In genomic region chr10:71725998-71726672, GRCh38 we compare ENCODE assay signal across 9 cellular contexts. TPM values are rescaled to one million over a fixed set of nuclear protein-coding genes. Genes with fewer than 3 reads are reported as not detected.
DNase-seq lines count a peak whose midpoint lies in the region; ATAC-seq, FAIRE-seq and TF ChIP-seq lines count a peak whose summit lies in the region.
"Had no signal": no experiment of that assay in that cellular context is flagged by ENCODE, and none has a peak within 500 bp of the region (broad histone marks: within the 10 kb centered on the region; RNA-seq: fewer than 3 reads in every experiment).

No MANE protein-coding gene starts in this region.

- peaks cover 13 to 55% (median 44%) of the 10 kb centered on the region in 9 donors for H3K4me1 ChIP-seq in heart right ventricle
- H3K4me1 ChIP-seq in right atrium auricular region = peaks cover 0 to 39% of the 10 kb centered on the region in 2 donors
- peaks cover 69% of the 10 kb centered on the region for H3K4me1 ChIP-seq in effector memory CD4-positive, alpha-beta T cell (ENCODE audit: control insufficient read depth, insufficient read depth, low read length, poor library complexity, severe bottlenecking)
- peaks cover 0 to 25% of the 10 kb centered on the region in 2 donors for H3K4me1 ChIP-seq in small intestine (ENCODE audit: control insufficient read depth in 2 of 2, insufficient read depth in 1 of 2, low read depth in 1 of 2, low read length in 1 of 2)

- intact Hi-C loops in heart right ventricle (cut with DNase I) = loop anchor here in 6 of 10 donors (5.0 kb wide), 1 partner anchor 46 kb away; the partner anchor contains the start of gene VSIR (in 6 of the 6)

- no peak for FAIRE-seq in small intestine (lab: Jason Lieb, UNC)
- FAIRE-seq: endometrium had no signal

- no peaks in the 10 kb centered on the region for H3K36me3 ChIP-seq in heart right ventricle
- H3K36me3 ChIP-seq in right atrium auricular region = no peaks in the 10 kb centered on the region
- H3K36me3 ChIP-seq in effector memory CD4-positive, alpha-beta T cell (ENCODE audit: control insufficient read depth, insufficient read depth, low read length) = no peaks in the 10 kb centered on the region
- H3K36me3 ChIP-seq in small intestine (ENCODE audit: control insufficient read depth in 2 of 2, insufficient read depth in 2 of 2, low read length in 2 of 2) = no peaks in the 10 kb centered on the region

- WGBS in heart right ventricle, 2 donors = 65 to 66% methylated on average over 9 of the region's 9 CpGs
- 18 to 33% (median 21%) methylated on average over 9 of the region's 9 CpGs for WGBS in small intestine, 3 donors

- DNase-seq in heart right ventricle = no peak
- no peak for DNase-seq in right atrium auricular region (ENCODE audit: low spot score)
- peak; percentile 25 for DNase-seq in activated CD4-positive, CD25-positive, alpha-beta regulatory T cell treated with anti-CD3 and anti-CD28 coated beads, Interleukin-2, amount 50 U/mL, for 16 hours (ENCODE audit: low read depth, low spot score)
- DNase-seq in effector memory CD4-positive, alpha-beta T cell = peak; percentile 41 to 55 (median 50)
- peak; percentile 31 for DNase-seq in small intestine
- DNase-seq in caudate nucleus (lab: John Stamatoyannopoulos, UW) = no peak
- no peak for DNase-seq in NCI-H1417 treated with DMSO at 0.1 percent for 48 hours (lab: John Stamatoyannopoulos, UW)
- DNase-seq in GDM1 (lab: John Stamatoyannopoulos, UW) = no peak

- H3K27me3 ChIP-seq in heart right ventricle (no peaks in the 10 kb centered on the region), right atrium auricular region (no peaks in the 10 kb centered on the region), small intestine (ENCODE audit: control insufficient read depth in 2 of 2, insufficient read depth in 2 of 2, low read length in 2 of 2) (no peaks in the 10 kb centered on the region)
- no peaks in the 10 kb centered on the region for H3K27me3 ChIP-seq in effector memory CD4-positive, alpha-beta T cell (replicated peaks; ENCODE audit: control insufficient read depth, insufficient read depth, low read length, poor library complexity, severe bottlenecking)

- no peaks in the 10 kb centered on the region for H3K9me3 ChIP-seq in heart right ventricle
- H3K9me3 ChIP-seq in right atrium auricular region = no peaks in the 10 kb centered on the region
- no peaks in the 10 kb centered on the region for H3K9me3 ChIP-seq in effector memory CD4-positive, alpha-beta T cell (ENCODE audit: control insufficient read depth, low read length)
- no peaks in the 10 kb centered on the region for H3K9me3 ChIP-seq in small intestine (ENCODE audit: control insufficient read depth, low read depth)

- TF ChIP-seq CTCF in heart right ventricle (IDR thresholded peaks at IDR 0.05) = peak in 6 of 9 donors; percentile 14 to 44 (median 26)
- TF ChIP-seq CTCF in right atrium auricular region (IDR thresholded peaks at IDR 0.05) = no peak

- H3K27ac ChIP-seq in heart right ventricle = peak overlapping the region in 5 of 10 donors; percentile 78 to 93 (median 84)
- H3K27ac ChIP-seq in right atrium auricular region = peak overlapping the region in 1 of 2 donors; percentile 19
- H3K27ac ChIP-seq in effector memory CD4-positive, alpha-beta T cell (ENCODE audit: insufficient read depth, low read length, poor library complexity, severe bottlenecking) = peak overlapping the region; percentile 72
- peak overlapping the region; percentile 77 to 94 for H3K27ac ChIP-seq in small intestine (ENCODE audit: low read depth in 1 of 2, low read length in 1 of 2)
- no peak overlapping the region for H3K27ac ChIP-seq in caudate nucleus (ENCODE audit: low read depth, low read length)

- H3K4me3 ChIP-seq in heart right ventricle (no peak overlapping the region), right atrium auricular region (no peak overlapping the region), small intestine (ENCODE audit: low read depth in 1 of 2, low read length in 2 of 2) (no peak overlapping the region)
- H3K4me3 ChIP-seq in effector memory CD4-positive, alpha-beta T cell (ENCODE audit: insufficient read depth, low read depth, low read length, poor library complexity, severe bottlenecking) = no peak overlapping the region

- ATAC-seq in heart right ventricle = no peak

RNA-seq across cellular contexts. Expression of gene C10orf105, which starts 6.6 kb away (rescaled TPM):
- under 1 TPM in 5 of 10 donors, not detected in 5; 0.05 to 0.16 (median 0.07) TPM for total RNA-seq in heart right ventricle
- polyA plus RNA-seq in heart right ventricle = under 1 TPM; 0.03 to 0.15 TPM
- 1 to 10 TPM in 1 of 2 donors, not detected in 1; 1.3 TPM for total RNA-seq in right atrium auricular region
- polyA plus RNA-seq in small intestine = under 1 TPM in 1 of 3 donors, not detected in 2; 0.06 TPM

RNA-seq across cellular contexts. Expression of gene VSIR, which starts 47.2 kb away (rescaled TPM):
- total RNA-seq in heart right ventricle (100 to 1,000 TPM in 1 of 10 donors, 10 to 100 TPM in 9; 36.6 to 112 (median 69.0) TPM), right atrium auricular region (10 to 100 TPM; 36.1 to 56.0 TPM)
- polyA plus RNA-seq in heart right ventricle (100 to 1,000 TPM in 1 of 2 donors, 10 to 100 TPM in 1; 47.0 to 102 TPM), small intestine (10 to 100 TPM; 26.6 to 58.9 (median 49.6) TPM)

Comparison
In these comparisons a context has a peak if more than half of its experiments do, and no peak if none do; other contexts are left out.
1. CTCF ChIP-seq: peak in heart right ventricle (6 of 9); none in right atrium auricular region (0 of 2).
2. DNase-seq: peak in activated CD4-positive, CD25-positive, alpha-beta regulatory T cell treated with anti-CD3 and anti-CD28 coated beads, Interleukin-2, amount 50 U/mL, for 16 hours (single experiment), effector memory CD4-positive, alpha-beta T cell (3 of 3) and small intestine (single experiment); none in heart right ventricle (0 of 2), right atrium auricular region (single experiment), caudate nucleus (0 of 61), NCI-H1417 treated with DMSO at 0.1 percent for 48 hours (single experiment) and GDM1 (single experiment).